Comparison of ENCODE assay signal across 4 cellular contexts in genomic region chr10:118499186-118499585, GRCh38.
"Had no signal": no experiment of that assay in that cellular context is flagged by ENCODE, and none has a peak within 500 bp of the region (broad histone marks: within the 10 kb centered on the region; RNA-seq: fewer than 3 reads in every experiment).

No MANE protein-coding gene starts in this region.

- H3K4me3 Mint-ChIP-seq: H9 had no signal

- H2AFZ ChIP-seq: GM23248 had no signal

- H3K4me3 ChIP-seq: GM23248 had no signal

- H3K9me3 Mint-ChIP-seq: H9 had no signal

- DNase-seq: GM23248, H9, HCEC 1CT, IMR-90 had no signal

- H3K27ac ChIP-seq: GM23248 had no signal

- H3K9ac ChIP-seq: GM23248 had no signal

- H3K27ac Mint-ChIP-seq: H9 had no signal
